25 cellular contexts compared by ENCODE assay signal in the genomic region with DNA sequence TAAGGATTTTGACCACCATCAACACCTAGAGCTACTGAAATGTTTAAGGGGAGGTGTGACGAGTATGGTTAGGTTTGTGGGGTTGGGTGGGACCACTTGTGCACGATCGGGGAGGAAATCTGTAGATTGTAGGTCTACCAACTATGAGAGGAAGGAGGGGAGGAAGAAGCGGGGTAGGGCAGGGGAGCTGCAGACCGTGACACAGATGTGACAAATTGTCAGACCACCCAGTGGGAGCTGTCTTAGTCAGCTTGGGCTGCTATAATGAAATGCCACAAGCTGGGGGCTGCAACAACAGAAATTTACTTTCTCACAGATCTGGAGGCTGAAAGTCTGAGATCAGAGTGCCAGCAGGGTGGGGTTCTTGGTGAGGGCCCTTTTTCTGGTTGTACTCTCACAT.
"Had no signal": no experiment of that assay in that cellular context is flagged by ENCODE, and none has a peak within 500 bp of the region (broad histone marks: within the 10 kb centered on the region; RNA-seq: fewer than 3 reads in every experiment).

No MANE protein-coding gene starts in this region.

- H3K27ac ChIP-seq: heart right ventricle, lower lobe of right lung, neutrophil, pancreas, suprapubic skin, transverse colon, upper lobe of right lung, uterus had no signal

- H3K9me3 ChIP-seq: heart right ventricle, lower lobe of right lung, mucosa of descending colon, neutrophil, pancreas, right lobe of liver, suprapubic skin, transverse colon, upper lobe of right lung, uterus had no signal

- H3K4me3 ChIP-seq: heart right ventricle, lower lobe of right lung, mucosa of descending colon, pancreas, suprapubic skin, transverse colon, upper lobe of right lung, uterus had no signal

- DNase-seq: cortex of kidney; effector memory CD8-positive, alpha-beta T cell; erythroblast; heart right ventricle; hypothalamus; immature natural killer cell; islet precursor cell; kidney glomerular epithelial cell; left colon; left ventricle myocardium superior; lower lobe of right lung; mucosa of descending colon; naive B cell; pancreas; right lobe of liver; small intestine; stimulated activated CD4-positive, alpha-beta T cell treated with anti-CD3 and anti-CD28 coated beads, Interleukin-15, amount 100 ng/mL, for 24 hours; stimulated activated CD4-positive, alpha-beta T cell treated with anti-CD3 and anti-CD28 coated beads, Interleukin-2, amount 100 ng/mL, for 48 hours; stimulated activated naive CD4-positive, alpha-beta T cell; stimulated activated naive CD8-positive, alpha-beta T cell treated with anti-CD3 and anti-CD28 coated beads, Interleukin-15, amount 100 ng/mL, for 72 hours; transverse colon; upper lobe of right lung; uterus had no signal

- H3K36me3 ChIP-seq: heart right ventricle, lower lobe of right lung, neutrophil, pancreas, right lobe of liver, suprapubic skin, transverse colon, upper lobe of right lung, uterus had no signal

- H3K4me1 ChIP-seq: lower lobe of right lung, pancreas, transverse colon, upper lobe of right lung, uterus had no signal

- ATAC-seq: effector memory CD8-positive, alpha-beta T cell; heart right ventricle; left colon; left ventricle myocardium superior; mucosa of descending colon; pancreas; stimulated activated naive CD8-positive, alpha-beta T cell treated with anti-CD3 and anti-CD28 coated beads, Interleukin-15, amount 100 ng/mL, for 72 hours had no signal

- H3K27me3 ChIP-seq: neutrophil, pancreas, right lobe of liver, suprapubic skin, transverse colon, uterus had no signal
